Comparison of ENCODE assay signal across 10 cellular contexts in the genomic region with DNA sequence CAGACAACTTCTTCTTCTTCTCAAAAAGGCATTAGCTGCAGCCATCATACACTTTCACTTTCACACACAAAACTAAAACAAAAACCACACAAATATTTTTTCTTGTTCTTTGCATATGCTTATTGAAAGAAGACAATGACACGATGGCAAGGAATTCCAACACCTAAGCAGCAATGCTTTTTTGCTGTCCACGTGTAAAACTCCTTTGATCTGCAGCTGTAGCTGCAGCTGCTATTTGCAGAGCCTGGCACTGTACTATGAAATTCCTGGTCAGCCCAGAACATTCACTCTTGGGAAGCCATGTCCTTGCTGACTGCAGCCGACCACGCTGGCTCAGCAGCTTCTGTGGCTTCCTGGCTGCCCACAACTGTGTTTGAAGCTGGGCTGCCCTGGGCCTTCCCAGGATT.
DNase-seq lines count a peak whose midpoint lies in the region; ATAC-seq and TF ChIP-seq lines count a peak whose summit lies in the region.
"Had no signal": no experiment of that assay in that cellular context is flagged by ENCODE, and none has a peak within 500 bp of the region (broad histone marks: within the 10 kb centered on the region; RNA-seq: fewer than 3 reads in every experiment).

No MANE protein-coding gene starts in this region.

- H4K91ac ChIP-seq in neuronal stem cell (ENCODE audit: low read depth, low read length, poor library complexity): no peak overlapping the region

- H2BK15ac ChIP-seq in neuronal stem cell (ENCODE audit: low read length): no peak overlapping the region

- H3K27ac Mint-ChIP-seq in stimulated activated naive B cell treated with anti-CD40 and anti-IgM and Interleukin-4, amounts not matched to agents 10 μg/mL and 1 μg/mL and 100 μg/mL, for 72 hours: no peak overlapping the region
- no peak overlapping the region for H3K27ac Mint-ChIP-seq in progenitor cell of endocrine pancreas
- H3K27ac Mint-ChIP-seq: IgD-negative memory B cell had no signal

- in situ Hi-C loops in astrocyte of the spinal cord (cut with HindIII; ENCODE audit: low sequenced_read_pairs): no loop called here

- H4K8ac ChIP-seq in neuronal stem cell (ENCODE audit: low read depth, low read length): no peak overlapping the region

- no peak overlapping the region for H2BK12ac ChIP-seq in neuronal stem cell (ENCODE audit: low read length)

- H3K36me3 Mint-ChIP-seq in stimulated activated naive B cell treated with anti-CD40 and anti-IgM and Interleukin-4, amounts not matched to agents 10 μg/mL and 1 μg/mL and 100 μg/mL, for 72 hours: no peaks in the 10 kb centered on the region
- no peaks in the 10 kb centered on the region for H3K36me3 Mint-ChIP-seq in progenitor cell of endocrine pancreas (ENCODE audit: insufficient read depth)
- H3K36me3 Mint-ChIP-seq: IgD-negative memory B cell had no signal

- no peak overlapping the region for H2BK5ac ChIP-seq in neuronal stem cell (ENCODE audit: low read length)

- WGBS in neuronal stem cell (ENCODE audit: extremely low coverage in 2 of 2, insufficient read length in 2 of 2, insufficient replicate concordance in 1 of 2), 2 donors: no CpG with 5 or more reads among the region's 4 CpGs

- ATAC-seq in GM18867 (IDR thresholded peaks at IDR 0.05; ENCODE audit: unreplicated experiment): peak; percentile 87
- ATAC-seq in stimulated activated naive B cell treated with anti-CD40 and anti-IgM and Interleukin-4, amounts not matched to agents 10 μg/mL and 1 μg/mL and 100 μg/mL, for 72 hours (replicated peaks): no peak

- DNase-seq in LoVo (ENCODE audit: low spot score) (peak; percentile 9), astrocyte of the spinal cord (ENCODE audit: low read depth, low spot score) (peak; percentile 86), neuronal stem cell (ENCODE audit: low spot score) (no peak), progenitor cell of endocrine pancreas (ENCODE audit: low spot score, unreplicated experiment) (no peak)
- no peak for DNase-seq in stimulated activated naive B cell treated with anti-CD40 and anti-IgM and Interleukin-4, amounts not matched to agents 10 μg/mL and 1 μg/mL and 100 μg/mL, for 72 hours
- no peak for DNase-seq in stimulated activated CD4-positive, alpha-beta T cell treated with anti-CD3 and anti-CD28 coated beads, Interleukin-4, amount 100 ng/mL, for 1 hour
- DNase-seq: central memory CD4-positive, alpha-beta T cell had no signal

- no peak overlapping the region for H3K27ac ChIP-seq in neuronal stem cell (replicated peaks; ENCODE audit: low read length)
- H3K27ac ChIP-seq: skin epidermis had no signal

- H3K4me3 Mint-ChIP-seq in stimulated activated naive B cell treated with anti-CD40 and anti-IgM and Interleukin-4, amounts not matched to agents 10 μg/mL and 1 μg/mL and 100 μg/mL, for 72 hours: no peak overlapping the region
- no peak overlapping the region for H3K4me3 Mint-ChIP-seq in progenitor cell of endocrine pancreas (ENCODE audit: low read depth)
- H3K4me3 Mint-ChIP-seq: IgD-negative memory B cell had no signal

- H3K14ac ChIP-seq in neuronal stem cell (ENCODE audit: low read length): no peak overlapping the region

- H3K4me1 ChIP-seq in neuronal stem cell (ENCODE audit: control insufficient read depth in 2 of 2, insufficient read depth in 1 of 2, low read depth in 1 of 2, low read length in 2 of 2): peaks cover 0 to 3% of the 10 kb centered on the region in 2 donors

- no peaks in the 10 kb centered on the region for H3K9me3 Mint-ChIP-seq in stimulated activated naive B cell treated with anti-CD40 and anti-IgM and Interleukin-4, amounts not matched to agents 10 μg/mL and 1 μg/mL and 100 μg/mL, for 72 hours
- no peaks in the 10 kb centered on the region for H3K9me3 Mint-ChIP-seq in progenitor cell of endocrine pancreas (ENCODE audit: low read depth)

- H3K4me1 Mint-ChIP-seq in stimulated activated naive B cell treated with anti-CD40 and anti-IgM and Interleukin-4, amounts not matched to agents 10 μg/mL and 1 μg/mL and 100 μg/mL, for 72 hours: no peaks in the 10 kb centered on the region
- peaks cover 2% of the 10 kb centered on the region for H3K4me1 Mint-ChIP-seq in progenitor cell of endocrine pancreas (ENCODE audit: low read depth)
- H3K4me1 Mint-ChIP-seq: IgD-negative memory B cell had no signal

- H3K9me3 ChIP-seq in neuronal stem cell (replicated peaks in 1 of 2; ENCODE audit: control insufficient read depth in 2 of 2, insufficient read depth in 1 of 2, low read depth in 1 of 2, low read length in 2 of 2): no peaks in the 10 kb centered on the region

- H3K79me1 ChIP-seq in neuronal stem cell (ENCODE audit: low read depth, low read length): no peaks in the 10 kb centered on the region

- no peak overlapping the region for H3K23ac ChIP-seq in neuronal stem cell (ENCODE audit: low read depth, low read length, poor library complexity)

- no peak overlapping the region for H2AK5ac ChIP-seq in neuronal stem cell (ENCODE audit: low read depth, low read length)

- peak overlapping the region; percentile 57 for H2AFZ ChIP-seq in neuronal stem cell (ENCODE audit: low read length)

- H3K27me3 ChIP-seq in neuronal stem cell (ENCODE audit: control insufficient read depth in 3 of 3, insufficient read depth in 3 of 3, low read depth in 1 of 3, low read length in 3 of 3): no peaks in the 10 kb centered on the region

- H2BK120ac ChIP-seq in neuronal stem cell (ENCODE audit: low read depth, low read length): no peak overlapping the region

- no peaks in the 10 kb centered on the region for H3K27me3 Mint-ChIP-seq in stimulated activated naive B cell treated with anti-CD40 and anti-IgM and Interleukin-4, amounts not matched to agents 10 μg/mL and 1 μg/mL and 100 μg/mL, for 72 hours
- peaks cover 8% of the 10 kb centered on the region for H3K27me3 Mint-ChIP-seq in progenitor cell of endocrine pancreas
- H3K27me3 Mint-ChIP-seq: IgD-negative memory B cell had no signal

- no peak overlapping the region for H3K9ac ChIP-seq in neuronal stem cell (ENCODE audit: low read depth, low read length, poor library complexity)

- H3K36me3 ChIP-seq in neuronal stem cell (replicated peaks in 1 of 2; ENCODE audit: control insufficient read depth in 2 of 2, insufficient read depth in 2 of 2, low read length in 2 of 2): no peaks in the 10 kb centered on the region

- H3K4me3 ChIP-seq in astrocyte of the spinal cord (ENCODE audit: low read depth, low read length): no peak overlapping the region
- no peak overlapping the region for H3K4me3 ChIP-seq in neuronal stem cell (ENCODE audit: low read length in 2 of 2)
- H3K4me3 ChIP-seq: skin epidermis had no signal

- no peak overlapping the region for H3K4me2 ChIP-seq in neuronal stem cell (ENCODE audit: insufficient read depth, low read length, poor library complexity, severe bottlenecking)

- peak overlapping the region; percentile 31 for H3K18ac ChIP-seq in neuronal stem cell (ENCODE audit: low read length)

- TF ChIP-seq CTCF in astrocyte of the spinal cord (IDR thresholded peaks at IDR 0.05; ENCODE audit: low read depth, low read length) (no peak), progenitor cell of endocrine pancreas (IDR thresholded peaks at IDR 0.05; ENCODE audit: unreplicated experiment) (no peak)

- H3K4ac ChIP-seq in neuronal stem cell (ENCODE audit: low read length): no peak overlapping the region

Comparison
In these comparisons a context has a peak if more than half of its experiments do, and no peak if none do; other contexts are left out.
1. DNase-seq: peak in LoVo (single experiment) and astrocyte of the spinal cord (single experiment); none in neuronal stem cell (single experiment), stimulated activated naive B cell treated with anti-CD40 and anti-IgM and Interleukin-4, amounts not matched to agents 10 μg/mL and 1 μg/mL and 100 μg/mL, for 72 hours (single experiment), stimulated activated CD4-positive, alpha-beta T cell treated with anti-CD3 and anti-CD28 coated beads, Interleukin-4, amount 100 ng/mL, for 1 hour (single experiment) and progenitor cell of endocrine pancreas (single experiment).